1 cellular context compared by ENCODE assay signal in the genomic region with DNA sequence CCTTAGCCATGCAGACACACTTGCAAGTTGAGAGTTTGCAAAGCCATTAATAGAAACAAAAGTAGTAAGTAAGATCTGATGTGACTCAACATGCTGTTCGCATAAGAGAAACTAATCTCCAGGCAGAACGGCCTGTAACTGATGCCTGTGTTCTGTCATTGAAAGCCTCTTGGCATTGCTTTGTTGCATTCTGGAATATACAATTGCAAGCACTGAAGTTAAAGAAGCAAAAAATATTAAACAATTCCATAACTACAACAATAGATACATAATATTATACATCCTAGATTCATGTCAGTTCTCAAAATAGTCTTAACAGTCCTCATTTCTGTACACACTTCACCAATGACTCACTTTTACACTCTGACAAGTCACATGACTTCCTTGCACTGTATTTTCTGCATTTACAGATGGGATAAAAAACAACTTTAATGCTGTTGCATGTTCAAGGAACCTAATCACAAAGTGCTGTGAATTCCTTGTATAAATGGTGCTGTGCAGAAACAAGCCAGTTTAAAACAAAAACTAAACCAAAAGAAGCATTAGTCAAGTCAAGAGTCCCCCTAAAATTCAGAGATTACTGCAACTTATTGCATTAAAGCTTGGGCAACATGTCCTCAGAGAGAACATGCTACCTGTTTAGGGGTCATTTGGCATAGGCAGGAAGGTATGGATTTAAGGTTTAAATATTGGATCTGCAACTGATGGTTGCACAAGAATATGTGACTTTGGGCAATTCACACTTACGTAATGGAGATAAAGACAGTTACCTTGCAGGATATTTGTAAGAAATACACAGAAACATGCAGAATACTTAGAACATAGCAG.
TF ChIP-seq lines count a peak whose summit lies in the region.

No MANE protein-coding gene starts in this region.

TF ChIP-seq in GM12878, 131 proteins besides CTCF, POLR2A, EP300 and RAD21 (continued from another document):
- TF ChIP-seq STAT1 (conservative IDR thresholded peaks at IDR 0.05) = no peak
- no peak for TF ChIP-seq POLR2AphosphoS2 (IDR thresholded peaks at IDR 0.05; ENCODE audit: low read depth, low read length)
- no peak for TF ChIP-seq RBBP5 (conservative IDR thresholded peaks at IDR 0.05)
- no peak for TF ChIP-seq E2F8 (IDR thresholded peaks at IDR 0.05; ENCODE audit: low read depth, partially characterized antibody)
- TF ChIP-seq ZNF384 (IDR thresholded peaks at IDR 0.05; ENCODE audit: borderline replicate concordance, low read depth, low read length) = no peak
